Comparison of ENCODE assay signal across 1 cellular context in the genomic region with DNA sequence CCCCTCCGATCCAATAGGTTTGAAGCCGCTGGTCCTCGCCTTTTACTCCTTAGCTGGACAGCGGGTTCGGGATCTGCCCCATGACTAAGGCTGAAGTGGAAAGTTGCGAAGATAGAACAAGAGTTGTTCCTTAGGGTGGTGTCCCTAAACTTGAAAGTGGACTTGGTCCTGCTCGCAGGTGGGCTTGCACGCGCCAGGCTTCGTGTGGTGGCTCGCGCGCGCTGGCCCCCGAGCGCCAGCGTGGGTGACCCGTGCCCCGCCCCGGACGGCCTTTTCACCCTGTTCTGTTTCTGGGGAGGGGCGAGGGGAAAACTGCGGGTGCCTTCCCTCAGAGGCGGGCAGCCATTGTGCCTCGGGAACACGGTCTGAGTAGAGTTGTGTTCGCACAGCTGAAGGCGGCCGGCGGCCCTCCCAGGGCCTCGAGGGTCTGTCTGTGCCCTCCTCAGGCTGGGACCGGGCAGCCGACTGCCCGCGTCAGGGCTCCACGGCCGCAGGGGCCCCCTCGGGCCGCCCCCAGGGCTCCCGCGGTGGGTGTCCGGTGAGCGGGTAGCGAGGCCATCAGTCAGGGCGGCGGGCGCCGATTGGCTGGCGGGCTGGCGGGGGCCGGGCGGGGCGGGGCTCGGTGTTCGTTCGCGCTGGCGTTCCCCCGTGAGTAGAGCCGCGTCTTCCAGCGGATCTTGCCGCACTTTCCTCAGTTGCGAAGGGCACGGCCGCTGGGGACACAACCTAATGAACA.
A peak's percentile ranks its signal among the peaks of the same experiment; 100 is the strongest.
TF ChIP-seq lines count a peak whose summit lies in the region.

No MANE protein-coding gene starts in this region.

TF ChIP-seq in HepG2, 621 proteins besides CTCF, POLR2A, EP300 and RAD21 (continued from another document and continues in another):
- TF ChIP-seq AKNA (CRISPR knock-in tag; IDR thresholded peaks at IDR 0.05; ENCODE audit: borderline replicate concordance) (no peak), NFIC (IDR thresholded peaks at IDR 0.05; ENCODE audit: low read length) (peak; percentile 56; the same call in 1 of the 2 replicates), THAP7 (CRISPR knock-in tag; IDR thresholded peaks at IDR 0.05) (peak; percentile 89; the same call in 1 of the 2 replicates), ZBTB21 (CRISPR knock-in tag; IDR thresholded peaks at IDR 0.05) (no peak), BRD4 (CRISPR knock-in tag; IDR thresholded peaks at IDR 0.05) (peak; percentile 92), SATB2 (CRISPR knock-in tag; IDR thresholded peaks at IDR 0.05) (peak; percentile 58; the same call in 1 of the 2 replicates), ZNF737 (CRISPR knock-in tag; IDR thresholded peaks at IDR 0.05; ENCODE audit: borderline replicate concordance) (no peak), CC2D1A (CRISPR knock-in tag; IDR thresholded peaks at IDR 0.05) (0 out of 2 replicates have a peak, but pooled peaks have one; percentile 12), NR0B2 (CRISPR knock-in tag; IDR thresholded peaks at IDR 0.05) (peak; percentile 95), RCOR2 (CRISPR knock-in tag; IDR thresholded peaks at IDR 0.05) (peak; percentile 45; the same call in 1 of the 2 replicates), TARDBP (CRISPR knock-in tag; IDR thresholded peaks at IDR 0.05) (peak; percentile 63), ZSCAN25 (CRISPR knock-in tag; IDR thresholded peaks at IDR 0.05) (peak; percentile 39; the same call in 1 of the 2 replicates), ARNTL (CRISPR knock-in tag; IDR thresholded peaks at IDR 0.05) (peak; percentile 39; the same call in 1 of the 2 replicates), PHF21A (CRISPR knock-in tag; IDR thresholded peaks at IDR 0.05) (peak; percentile 66), PCBP1 (IDR thresholded peaks at IDR 0.05; ENCODE audit: borderline replicate concordance, low read depth, low read length) (no peak), ZNF451 (CRISPR knock-in tag; IDR thresholded peaks at IDR 0.05) (0 out of 2 replicates have a peak, but pooled peaks have one; percentile 46), HOXA3 (CRISPR knock-in tag; IDR thresholded peaks at IDR 0.05) (peak; percentile 88), POGK (CRISPR knock-in tag; conservative IDR thresholded peaks at IDR 0.05) (peak; percentile 83; the same call in 1 of the 2 replicates), ZNF543 (CRISPR knock-in tag; IDR thresholded peaks at IDR 0.05) (peak; percentile 79), ZNF510 (CRISPR knock-in tag; IDR thresholded peaks at IDR 0.05; ENCODE audit: low read depth) (no peak), POLR2AphosphoS5 (IDR thresholded peaks at IDR 0.05; ENCODE audit: low read depth, low read length) (peak; percentile 91), REXO4 (CRISPR knock-in tag; IDR thresholded peaks at IDR 0.05; ENCODE audit: borderline replicate concordance) (0 out of 2 replicates have a peak, but pooled peaks have one; percentile 24), ZNF432 (CRISPR knock-in tag; IDR thresholded peaks at IDR 0.05; ENCODE audit: borderline replicate concordance) (no peak), GMEB2 (CRISPR knock-in tag; IDR thresholded peaks at IDR 0.05; ENCODE audit: low read depth) (no peak), AHR (CRISPR knock-in tag; IDR thresholded peaks at IDR 0.05) (peak; percentile 67; the same call in 1 of the 2 replicates), CAMTA2 (CRISPR knock-in tag; IDR thresholded peaks at IDR 0.05; ENCODE audit: borderline replicate concordance) (peak; percentile 97), CHD4 (IDR thresholded peaks at IDR 0.05; ENCODE audit: borderline replicate concordance, low read length) (no peak), REPIN1 (CRISPR knock-in tag; IDR thresholded peaks at IDR 0.05; ENCODE audit: borderline replicate concordance, low read depth) (peak; percentile 87), ZNF792 (CRISPR knock-in tag; IDR thresholded peaks at IDR 0.05) (peak; percentile 80), TMF1 (CRISPR knock-in tag; IDR thresholded peaks at IDR 0.05; ENCODE audit: low read depth) (peak; percentile 95), PITX1 (CRISPR knock-in tag; IDR thresholded peaks at IDR 0.05) (peak; percentile 83), KDM3A (CRISPR knock-in tag; IDR thresholded peaks at IDR 0.05; ENCODE audit: low read depth) (no peak; the same call in 1 of the 2 replicates), HDAC1 (CRISPR knock-in tag; IDR thresholded peaks at IDR 0.05) (peak; percentile 72), ZNF639 (CRISPR knock-in tag; conservative IDR thresholded peaks at IDR 0.05) (peak; percentile 82; the same call in 1 of the 2 replicates), SPEN (CRISPR knock-in tag; IDR thresholded peaks at IDR 0.05; ENCODE audit: low read depth) (peak; percentile 57; the same call in 1 of the 2 replicates), ZNF556 (CRISPR knock-in tag; IDR thresholded peaks at IDR 0.05; ENCODE audit: borderline replicate concordance) (peak; percentile 15; the same call in 1 of the 2 replicates), IRF2 (CRISPR knock-in tag; IDR thresholded peaks at IDR 0.05) (peak; percentile 36; the same call in 1 of the 2 replicates)
- TF ChIP-seq, protein P1, sequence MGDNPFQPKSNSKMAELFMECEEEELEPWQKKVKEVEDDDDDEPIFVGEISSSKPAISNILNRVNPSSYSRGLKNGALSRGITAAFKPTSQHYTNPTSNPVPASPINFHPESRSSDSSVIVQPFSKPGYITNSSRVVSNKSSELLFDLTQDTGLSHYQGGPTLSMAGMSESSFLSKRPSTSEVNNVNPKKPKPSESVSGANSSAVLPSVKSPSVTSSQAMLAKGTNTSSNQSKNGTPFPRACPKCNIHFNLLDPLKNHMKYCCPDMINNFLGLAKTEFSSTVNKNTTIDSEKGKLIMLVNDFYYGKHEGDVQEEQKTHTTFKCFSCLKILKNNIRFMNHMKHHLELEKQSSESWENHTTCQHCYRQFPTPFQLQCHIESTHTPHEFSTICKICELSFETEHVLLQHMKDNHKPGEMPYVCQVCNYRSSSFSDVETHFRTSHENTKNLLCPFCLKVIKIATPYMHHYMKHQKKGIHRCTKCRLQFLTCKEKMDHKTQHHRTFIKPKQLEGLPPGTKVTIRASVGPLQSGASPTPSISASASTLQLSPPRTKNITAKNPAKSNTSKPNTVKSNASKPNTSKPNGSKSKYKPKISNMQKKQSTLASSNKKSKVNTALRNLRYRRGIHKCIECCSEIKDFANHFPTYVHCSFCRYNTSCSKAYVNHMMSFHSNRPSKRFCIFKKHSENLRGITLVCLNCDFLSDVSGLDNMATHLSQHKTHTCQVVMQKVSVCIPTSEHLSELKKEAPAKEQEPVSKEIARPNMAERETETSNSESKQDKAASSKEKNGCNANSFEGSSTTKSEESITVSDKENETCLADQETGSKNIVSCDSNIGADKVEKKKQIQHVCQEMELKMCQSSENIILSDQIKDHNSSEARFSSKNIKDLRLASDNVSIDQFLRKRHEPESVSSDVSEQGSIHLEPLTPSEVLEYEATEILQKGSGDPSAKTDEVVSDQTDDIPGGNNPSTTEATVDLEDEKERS (CRISPR knock-in tag; IDR thresholded peaks at IDR 0.05), result peak; percentile 93
- TF ChIP-seq, protein P2, sequence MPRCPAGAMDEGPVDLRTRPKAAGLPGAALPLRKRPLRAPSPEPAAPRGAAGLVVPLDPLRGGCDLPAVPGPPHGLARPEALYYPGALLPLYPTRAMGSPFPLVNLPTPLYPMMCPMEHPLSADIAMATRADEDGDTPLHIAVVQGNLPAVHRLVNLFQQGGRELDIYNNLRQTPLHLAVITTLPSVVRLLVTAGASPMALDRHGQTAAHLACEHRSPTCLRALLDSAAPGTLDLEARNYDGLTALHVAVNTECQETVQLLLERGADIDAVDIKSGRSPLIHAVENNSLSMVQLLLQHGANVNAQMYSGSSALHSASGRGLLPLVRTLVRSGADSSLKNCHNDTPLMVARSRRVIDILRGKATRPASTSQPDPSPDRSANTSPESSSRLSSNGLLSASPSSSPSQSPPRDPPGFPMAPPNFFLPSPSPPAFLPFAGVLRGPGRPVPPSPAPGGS (CRISPR knock-in tag; IDR thresholded peaks at IDR 0.05), result peak; percentile 93
- TF ChIP-seq, protein P3, sequence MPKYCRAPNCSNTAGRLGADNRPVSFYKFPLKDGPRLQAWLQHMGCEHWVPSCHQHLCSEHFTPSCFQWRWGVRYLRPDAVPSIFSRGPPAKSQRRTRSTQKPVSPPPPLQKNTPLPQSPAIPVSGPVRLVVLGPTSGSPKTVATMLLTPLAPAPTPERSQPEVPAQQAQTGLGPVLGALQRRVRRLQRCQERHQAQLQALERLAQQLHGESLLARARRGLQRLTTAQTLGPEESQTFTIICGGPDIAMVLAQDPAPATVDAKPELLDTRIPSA (CRISPR knock-in tag; IDR thresholded peaks at IDR 0.05; ENCODE audit: borderline replicate concordance), result 0 out of 2 replicates have a peak, but pooled peaks have one; percentile 83
- TF ChIP-seq, protein P4, sequence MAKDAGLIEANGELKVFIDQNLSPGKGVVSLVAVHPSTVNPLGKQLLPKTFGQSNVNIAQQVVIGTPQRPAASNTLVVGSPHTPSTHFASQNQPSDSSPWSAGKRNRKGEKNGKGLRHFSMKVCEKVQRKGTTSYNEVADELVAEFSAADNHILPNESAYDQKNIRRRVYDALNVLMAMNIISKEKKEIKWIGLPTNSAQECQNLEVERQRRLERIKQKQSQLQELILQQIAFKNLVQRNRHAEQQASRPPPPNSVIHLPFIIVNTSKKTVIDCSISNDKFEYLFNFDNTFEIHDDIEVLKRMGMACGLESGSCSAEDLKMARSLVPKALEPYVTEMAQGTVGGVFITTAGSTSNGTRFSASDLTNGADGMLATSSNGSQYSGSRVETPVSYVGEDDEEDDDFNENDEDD (CRISPR knock-in tag; IDR thresholded peaks at IDR 0.05; ENCODE audit: borderline replicate concordance), result peak; percentile 87; the same call in 1 of the 2 replicates
